ENCODE assay signal across 8 cellular contexts in the genomic region with DNA sequence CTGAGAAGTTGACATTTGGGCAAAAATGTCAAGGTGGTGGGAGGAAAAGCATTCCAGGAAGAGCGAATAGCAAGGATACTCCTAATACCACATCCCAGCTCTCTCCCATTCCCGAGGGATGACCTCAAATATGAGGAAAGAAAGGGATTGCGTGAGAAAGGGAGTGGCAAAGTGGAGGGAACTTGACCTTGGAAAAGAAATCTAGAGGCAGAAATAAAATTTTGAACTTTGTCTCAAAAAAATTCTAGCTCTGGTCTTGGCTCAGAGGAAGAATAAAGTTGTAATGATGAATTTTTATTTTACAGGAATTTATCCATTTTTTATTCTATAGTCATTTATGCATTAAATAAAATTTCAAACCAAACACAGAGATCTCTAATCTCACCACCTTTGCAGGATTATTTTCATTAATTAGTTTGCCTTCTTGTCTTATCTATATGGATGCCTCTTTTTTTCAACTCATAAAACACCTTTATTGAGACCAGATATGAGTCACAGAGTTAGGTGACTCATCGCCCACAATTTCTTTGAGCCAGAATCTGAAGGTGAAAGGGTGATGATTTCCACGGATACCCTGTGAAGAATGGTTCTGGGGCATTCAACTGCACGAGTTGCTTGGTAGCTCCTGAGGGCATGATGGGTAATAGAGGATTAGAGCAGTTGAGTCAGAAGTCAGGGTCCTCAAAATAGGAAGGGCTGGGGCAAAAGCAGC.
DNase-seq lines count a peak whose midpoint lies in the region; ATAC-seq and TF ChIP-seq lines count a peak whose summit lies in the region.

No MANE protein-coding gene starts in this region.

- H3K4me3 ChIP-seq in psoas muscle (no peak overlapping the region), osteoblast (ENCODE audit: insufficient read depth, low read length) (no peak overlapping the region)

- no peaks in the 10 kb centered on the region for H3K79me2 ChIP-seq in osteoblast (ENCODE audit: insufficient read depth, low read length)

- no peaks in the 10 kb centered on the region for H3K27me3 Mint-ChIP-seq in activated T-cell treated with anti-CD3 and anti-CD28 coated beads, Interleukin-2, amount 50 U/mL, for 4 hours (ENCODE audit: low read depth)

- DNase-seq in activated T-cell treated with anti-CD3 and anti-CD28 coated beads, Interleukin-2, amount 50 U/mL, for 4 hours: peak; percentile 60
- DNase-seq in myocyte (ENCODE audit: low read depth) (peak; percentile 12), psoas muscle (no peak), NCI-H524 (lab: John Stamatoyannopoulos, UW) (no peak), DMS153 treated with DMSO at 0.1 percent for 48 hours (lab: John Stamatoyannopoulos, UW; ENCODE audit: unreplicated experiment) (no peak), osteoblast (ENCODE audit: insufficient read length, low spot score, missing footprints) (no peak)

- TF ChIP-seq CTCF in psoas muscle (IDR thresholded peaks at IDR 0.05): no peak
- TF ChIP-seq CTCF in osteoblast (IDR thresholded peaks at IDR 0.05; ENCODE audit: extremely low read depth, low read depth, low read length): no peak

- intact Hi-C loops in psoas muscle (cut with DNase I): no loop called here

- H3K9me3 ChIP-seq in KOPT-K1 (ENCODE audit: insufficient read depth, low read length, poor library complexity, severe bottlenecking): peaks cover 21% of the 10 kb centered on the region
- no peaks in the 10 kb centered on the region for H3K9me3 ChIP-seq in psoas muscle
- no peaks in the 10 kb centered on the region for H3K9me3 ChIP-seq in osteoblast (ENCODE audit: low read depth, low read length)

- peaks cover 9% of the 10 kb centered on the region for H3K9me3 Mint-ChIP-seq in activated T-cell treated with anti-CD3 and anti-CD28 coated beads, Interleukin-2, amount 50 U/mL, for 4 hours

- H3K4me1 Mint-ChIP-seq in activated T-cell treated with anti-CD3 and anti-CD28 coated beads, Interleukin-2, amount 50 U/mL, for 4 hours (ENCODE audit: low read depth): peaks cover 41% of the 10 kb centered on the region

- H4K20me1 ChIP-seq in osteoblast (ENCODE audit: insufficient read depth, low read length): no peaks in the 10 kb centered on the region

- peak overlapping the region; percentile 59 for H3K4me3 Mint-ChIP-seq in activated T-cell treated with anti-CD3 and anti-CD28 coated beads, Interleukin-2, amount 50 U/mL, for 4 hours

- peak; percentile 69 for ATAC-seq in GM18858 (IDR thresholded peaks at IDR 0.05; ENCODE audit: unreplicated experiment)
- peak; percentile 97 to 99 for ATAC-seq in activated T-cell treated with anti-CD3 and anti-CD28 coated beads, Interleukin-2, amount 50 U/mL, for 4 hours
- no peak for ATAC-seq in psoas muscle

- H3K4me2 ChIP-seq in osteoblast (ENCODE audit: insufficient read depth, low read length): no peak overlapping the region

- H3K36me3 Mint-ChIP-seq in activated T-cell treated with anti-CD3 and anti-CD28 coated beads, Interleukin-2, amount 50 U/mL, for 4 hours (ENCODE audit: insufficient read depth): no peaks in the 10 kb centered on the region

- H3K27ac ChIP-seq in KOPT-K1 (ENCODE audit: low read depth, low read length, poor library complexity, severe bottlenecking) (peak overlapping the region; percentile 42), psoas muscle (no peak overlapping the region), osteoblast (ENCODE audit: low read depth, low read length) (no peak overlapping the region)

- H3K4me1 ChIP-seq in psoas muscle: no peaks in the 10 kb centered on the region
- no peaks in the 10 kb centered on the region for H3K4me1 ChIP-seq in osteoblast (ENCODE audit: insufficient read depth, low read length)

- no peaks in the 10 kb centered on the region for H3K27me3 ChIP-seq in psoas muscle (ENCODE audit: insufficient read depth in 3 of 3, low read length in 2 of 3)
- H3K27me3 ChIP-seq in osteoblast (ENCODE audit: insufficient read depth, low read length): no peaks in the 10 kb centered on the region

- WGBS in psoas muscle, 3 donors: 74 to 79% (median 77%) methylated on average over 6 of the region's 6 CpGs

- no peaks in the 10 kb centered on the region for H3K36me3 ChIP-seq in KOPT-K1 (ENCODE audit: insufficient read depth, low read length)
- no peaks in the 10 kb centered on the region for H3K36me3 ChIP-seq in psoas muscle (ENCODE audit: insufficient read depth in 1 of 2, low read depth in 1 of 2)
- H3K36me3 ChIP-seq in osteoblast (ENCODE audit: insufficient read depth, low read length): no peaks in the 10 kb centered on the region

- H2AFZ ChIP-seq in osteoblast (ENCODE audit: low read length): no peak overlapping the region

Comparison
In these comparisons a context has a peak if more than half of its experiments do, and no peak if none do; other contexts are left out.
1. ATAC-seq: peak in GM18858 (single experiment) and activated T-cell treated with anti-CD3 and anti-CD28 coated beads, Interleukin-2, amount 50 U/mL, for 4 hours (2 of 2); none in psoas muscle (0 of 4).
2. DNase-seq: peak in activated T-cell treated with anti-CD3 and anti-CD28 coated beads, Interleukin-2, amount 50 U/mL, for 4 hours (single experiment) and myocyte (single experiment); none in psoas muscle (0 of 2), NCI-H524 (0 of 2), DMS153 treated with DMSO at 0.1 percent for 48 hours (single experiment) and osteoblast (single experiment).